In genomic region chr17:73999246-73999645, GRCh38 we compare ENCODE assay signal across 15 cellular contexts.
"Had no signal": no experiment of that assay in that cellular context is flagged by ENCODE, and none has a peak within 500 bp of the region (broad histone marks: within the 10 kb centered on the region; RNA-seq: fewer than 3 reads in every experiment).

No MANE protein-coding gene starts in this region.

- H3K4me1 ChIP-seq: gastrocnemius medialis, left lung, lower lobe of right lung, pancreas, right lobe of liver, upper lobe of right lung, uterus had no signal

- H3K9me3 ChIP-seq: gastrocnemius medialis, left lung, lower lobe of right lung, neutrophil, pancreas, right lobe of liver, stomach, transverse colon, upper lobe of right lung, uterus had no signal

- H3K27ac ChIP-seq: epithelial cell of prostate, gastrocnemius medialis, left lung, lower lobe of right lung, pancreas, right lobe of liver, stomach, transverse colon, upper lobe of right lung, uterus had no signal

- DNase-seq: cerebellar nuclear complex, foreskin fibroblast, gastrocnemius medialis, kidney had no signal

- H3K4me3 ChIP-seq: gastrocnemius medialis, left lung, lower lobe of right lung, pancreas, right lobe of liver, smooth muscle cell, stomach, transverse colon, upper lobe of right lung, uterus had no signal

- H3K36me3 ChIP-seq: gastrocnemius medialis, left lung, lower lobe of right lung, neutrophil, pancreas, right lobe of liver, stomach, transverse colon, upper lobe of right lung, uterus had no signal

- H3K27me3 ChIP-seq: neutrophil, pancreas, upper lobe of right lung had no signal
